ENCODE assay signal across 11 cellular contexts in the genomic region with DNA sequence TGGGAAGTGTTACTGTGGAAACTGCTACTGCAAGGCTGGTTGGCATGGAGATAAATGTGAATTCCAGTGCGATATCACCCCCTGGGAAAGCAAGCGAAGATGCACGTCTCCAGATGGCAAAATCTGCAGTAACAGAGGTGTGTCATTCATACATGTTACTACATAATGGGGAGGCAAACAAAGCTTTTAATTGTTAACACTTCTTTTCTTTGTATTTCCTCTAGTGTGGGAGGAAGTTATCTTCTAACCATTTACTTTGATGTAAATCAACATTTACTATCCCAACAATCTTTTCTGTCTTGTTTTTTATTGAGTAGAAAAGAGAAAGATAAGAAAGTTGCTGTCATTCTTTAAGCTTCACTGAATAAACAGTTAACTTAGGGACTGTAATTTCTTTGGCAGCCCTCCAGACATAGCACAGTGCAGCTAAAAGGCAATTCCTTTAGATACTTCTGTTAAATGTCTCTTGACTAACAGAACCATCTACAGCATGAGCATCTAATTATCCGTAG.
A peak's percentile ranks its signal among the peaks of the same experiment; 100 is the strongest.
DNase-seq lines count a peak whose midpoint lies in the region; ATAC-seq, FAIRE-seq and TF ChIP-seq lines count a peak whose summit lies in the region.
"Had no signal": no experiment of that assay in that cellular context is flagged by ENCODE, and none has a peak within 500 bp of the region (broad histone marks: within the 10 kb centered on the region; RNA-seq: fewer than 3 reads in every experiment).

No MANE protein-coding gene starts in this region.

- CTCF ChIA-PET in HepG2 (lab: Yijun Ruan, JAX; ENCODE audit: low intra/inter-chr PET ratio, low total read pairs) = no interaction called here

- H3K9ac ChIP-seq in HepG2 (ENCODE audit: insufficient read depth, low read depth, low read length) (no peak overlapping the region), adipocyte (ENCODE audit: low read length) (no peak overlapping the region)

- no peaks in the 10 kb centered on the region for H4K20me1 ChIP-seq in HepG2 (ENCODE audit: insufficient read depth, low read length)

- H3K4me3 ChIP-seq in HepG2 (replicated peaks in 1 of 3; ENCODE audit: insufficient read depth in 1 of 3, low read depth in 2 of 3, low read length in 3 of 3) (no peak overlapping the region), right lobe of liver (no peak overlapping the region), adipocyte (ENCODE audit: low read length) (no peak overlapping the region), vagina (no peak overlapping the region)

- no peak for ATAC-seq in HepG2
- no peak for ATAC-seq in right lobe of liver
- no peak for ATAC-seq in stimulated activated naive B cell treated with anti-CD40 and anti-IgM and Interleukin-4, amounts not matched to agents 10 μg/mL and 1 μg/mL and 100 μg/mL, for 72 hours (replicated peaks)
- no peak for ATAC-seq in HG02623 (IDR thresholded peaks at IDR 0.05; ENCODE audit: unreplicated experiment)
- ATAC-seq in GM19463 (IDR thresholded peaks at IDR 0.05; ENCODE audit: unreplicated experiment) = no peak

- intact Hi-C loops in HepG2 (cut with micrococcal nuclease; ENCODE audit: unreplicated experiment) (no loop called here), right lobe of liver (cut with DNase I) (no loop called here), vagina (cut with DNase I) (no loop called here)

- no peak overlapping the region for H3K4me3 Mint-ChIP-seq in stimulated activated naive B cell treated with anti-CD40 and anti-IgM and Interleukin-4, amounts not matched to agents 10 μg/mL and 1 μg/mL and 100 μg/mL, for 72 hours
- H3K4me3 Mint-ChIP-seq: central memory CD8-positive, alpha-beta T cell had no signal

- no peak for FAIRE-seq in HepG2 (lab: Jason Lieb, UNC)
- FAIRE-seq: RCC 7860 had no signal

- in situ Hi-C loops in HepG2 (cut with HindIII; ENCODE audit: extremely low pct_ligation_motif_present, low pct_unique_long_range_greater_than_20kb) = no loop called here

- H3K27me3 ChIP-seq in HepG2 (ENCODE audit: control insufficient read depth in 1 of 2, insufficient read depth in 2 of 2, low read length in 2 of 2) (no peaks in the 10 kb centered on the region), right lobe of liver (no peaks in the 10 kb centered on the region), adipocyte (replicated peaks; ENCODE audit: control insufficient read depth, insufficient read depth, low read length) (no peaks in the 10 kb centered on the region), vagina (no peaks in the 10 kb centered on the region)

- BruUV-seq in HepG2 (replicated peaks; lab: Mats Ljungman, UMichigan) = no TSS peak

- POLR2A ChIA-PET in HepG2 (lab: Yijun Ruan, JAX) = no interaction called here

- TF ChIP-seq EP300 in HepG2 (IDR thresholded peaks at IDR 0.05; ENCODE audit: low read depth in 2 of 2, low read length in 2 of 2) = peak in 1 of 2 experiments; percentile 33; a peak in 1 of 4 replicates
- no peak for TF ChIP-seq EP300 in HepG2 (CRISPR knock-in tag; IDR thresholded peaks at IDR 0.05; ENCODE audit: borderline replicate concordance)

- no peak overlapping the region for H3K27ac Mint-ChIP-seq in stimulated activated naive B cell treated with anti-CD40 and anti-IgM and Interleukin-4, amounts not matched to agents 10 μg/mL and 1 μg/mL and 100 μg/mL, for 72 hours

- H3K36me3 Mint-ChIP-seq in stimulated activated naive B cell treated with anti-CD40 and anti-IgM and Interleukin-4, amounts not matched to agents 10 μg/mL and 1 μg/mL and 100 μg/mL, for 72 hours = no peaks in the 10 kb centered on the region

- H3K27ac ChIP-seq in HepG2 (ENCODE audit: extremely low read length, insufficient read depth, low read length) (no peak overlapping the region), right lobe of liver (no peak overlapping the region), vagina (no peak overlapping the region)

- peaks cover 42% of the 10 kb centered on the region for H3K4me1 ChIP-seq in HepG2 (ENCODE audit: insufficient read depth, low read length)
- peaks cover 0 to 8% (median 3%) of the 10 kb centered on the region in 4 donors for H3K4me1 ChIP-seq in right lobe of liver
- peaks cover 33% of the 10 kb centered on the region for H3K4me1 ChIP-seq in adipocyte (ENCODE audit: control insufficient read depth, insufficient read depth, low read length)
- H3K4me1 ChIP-seq in vagina = no peaks in the 10 kb centered on the region

- WGBS in HepG2 (ENCODE audit: low lambda C conversion rate) = 10% methylated on average over 4 of the region's 4 CpGs
- 53% methylated on average over 4 of the region's 4 CpGs for WGBS in right lobe of liver (ENCODE audit: insufficient coverage, low coverage, low lambda C conversion rate, missing lambda C conversion rate)

- H2AFZ ChIP-seq in HepG2 (ENCODE audit: low read length) = no peak overlapping the region

- H3K4me2 ChIP-seq in HepG2 (ENCODE audit: low read depth, low read length) = no peak overlapping the region

- TF ChIP-seq POLR2A in HepG2 (IDR thresholded peaks at IDR 0.05; ENCODE audit: insufficient read depth in 1 of 2, low read depth in 2 of 2, low read length in 2 of 2) (no peak), right lobe of liver (IDR thresholded peaks at IDR 0.05) (no peak), vagina (IDR thresholded peaks at IDR 0.05) (no peak)

- no peaks in the 10 kb centered on the region for H3K9me3 ChIP-seq in HepG2 (ENCODE audit: low read length)
- H3K9me3 ChIP-seq in right lobe of liver = no peaks in the 10 kb centered on the region
- no peaks in the 10 kb centered on the region for H3K9me3 ChIP-seq in adipocyte (ENCODE audit: control insufficient read depth, low read length)
- H3K9me3 ChIP-seq in vagina = no peaks in the 10 kb centered on the region

- H3K4me1 Mint-ChIP-seq in stimulated activated naive B cell treated with anti-CD40 and anti-IgM and Interleukin-4, amounts not matched to agents 10 μg/mL and 1 μg/mL and 100 μg/mL, for 72 hours = no peaks in the 10 kb centered on the region
- H3K4me1 Mint-ChIP-seq: central memory CD8-positive, alpha-beta T cell had no signal

- no peaks in the 10 kb centered on the region for H3K79me2 ChIP-seq in HepG2 (ENCODE audit: insufficient read depth, low read length)

- H3K27me3 Mint-ChIP-seq in stimulated activated naive B cell treated with anti-CD40 and anti-IgM and Interleukin-4, amounts not matched to agents 10 μg/mL and 1 μg/mL and 100 μg/mL, for 72 hours = peaks cover 0 to 3% of the 10 kb centered on the region in 2 donors

- DNase-seq in HepG2 (ENCODE audit: low spot score) = peak; percentile 2
- DNase-seq in right lobe of liver = no peak
- DNase-seq in adipocyte (ENCODE audit: low read depth) = peak; percentile 83
- peak; percentile 10 for DNase-seq in hepatic stellate cell (ENCODE audit: low spot score)
- DNase-seq in vagina (ENCODE audit: extremely low spot score in 2 of 2) = no peak
- DNase-seq in stimulated activated naive B cell treated with anti-CD40 and anti-IgM and Interleukin-4, amounts not matched to agents 10 μg/mL and 1 μg/mL and 100 μg/mL, for 72 hours = no peak
- DNase-seq: activated T-cell treated with anti-CD3 and anti-CD28 coated beads, Interleukin-2, amount 50 U/mL, for 1 hour had no signal

- H3K9me3 Mint-ChIP-seq in stimulated activated naive B cell treated with anti-CD40 and anti-IgM and Interleukin-4, amounts not matched to agents 10 μg/mL and 1 μg/mL and 100 μg/mL, for 72 hours = no peaks in the 10 kb centered on the region
- H3K9me3 Mint-ChIP-seq: central memory CD8-positive, alpha-beta T cell had no signal

- TF ChIP-seq CTCF in HepG2 (CRISPR knock-in tag; IDR thresholded peaks at IDR 0.05) (no peak), right lobe of liver (IDR thresholded peaks at IDR 0.05) (no peak), vagina (IDR thresholded peaks at IDR 0.05) (no peak)

- H3K36me3 ChIP-seq in HepG2 (replicated peaks in 1 of 2; ENCODE audit: control insufficient read depth in 1 of 2, insufficient read depth in 2 of 2, low read length in 2 of 2) (no peaks in the 10 kb centered on the region), right lobe of liver (no peaks in the 10 kb centered on the region), adipocyte (ENCODE audit: control insufficient read depth, insufficient read depth, low read length, severe bottlenecking) (peaks cover 53% of the 10 kb centered on the region), vagina (no peaks in the 10 kb centered on the region)

- no peak for TF ChIP-seq RAD21 in HepG2 (CRISPR knock-in tag; IDR thresholded peaks at IDR 0.05)

TF ChIP-seq in HepG2, 621 proteins besides CTCF, POLR2A, EP300 and RAD21 (continues in another document):
- TF ChIP-seq, protein P1, sequence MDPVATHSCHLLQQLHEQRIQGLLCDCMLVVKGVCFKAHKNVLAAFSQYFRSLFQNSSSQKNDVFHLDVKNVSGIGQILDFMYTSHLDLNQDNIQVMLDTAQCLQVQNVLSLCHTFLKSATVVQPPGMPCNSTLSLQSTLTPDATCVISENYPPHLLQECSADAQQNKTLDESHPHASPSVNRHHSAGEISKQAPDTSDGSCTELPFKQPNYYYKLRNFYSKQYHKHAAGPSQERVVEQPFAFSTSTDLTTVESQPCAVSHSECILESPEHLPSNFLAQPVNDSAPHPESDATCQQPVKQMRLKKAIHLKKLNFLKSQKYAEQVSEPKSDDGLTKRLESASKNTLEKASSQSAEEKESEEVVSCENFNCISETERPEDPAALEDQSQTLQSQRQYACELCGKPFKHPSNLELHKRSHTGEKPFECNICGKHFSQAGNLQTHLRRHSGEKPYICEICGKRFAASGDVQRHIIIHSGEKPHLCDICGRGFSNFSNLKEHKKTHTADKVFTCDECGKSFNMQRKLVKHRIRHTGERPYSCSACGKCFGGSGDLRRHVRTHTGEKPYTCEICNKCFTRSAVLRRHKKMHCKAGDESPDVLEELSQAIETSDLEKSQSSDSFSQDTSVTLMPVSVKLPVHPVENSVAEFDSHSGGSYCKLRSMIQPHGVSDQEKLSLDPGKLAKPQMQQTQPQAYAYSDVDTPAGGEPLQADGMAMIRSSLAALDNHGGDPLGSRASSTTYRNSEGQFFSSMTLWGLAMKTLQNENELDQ (CRISPR knock-in tag; IDR thresholded peaks at IDR 0.05; ENCODE audit: borderline replicate concordance) = no peak
- TF ChIP-seq FOXP1 (IDR thresholded peaks at IDR 0.05) = no peak
- TF ChIP-seq FOXP1 (CRISPR knock-in tag; IDR thresholded peaks at IDR 0.05) = peak; percentile 74
- TF ChIP-seq RXRB (CRISPR knock-in tag; IDR thresholded peaks at IDR 0.05; ENCODE audit: borderline replicate concordance) = no peak
- no peak for TF ChIP-seq KAT8 (CRISPR knock-in tag; IDR thresholded peaks at IDR 0.05)
- peak; percentile 16; the same call in 1 of the 2 replicates for TF ChIP-seq ZNF652 (CRISPR knock-in tag; IDR thresholded peaks at IDR 0.05; ENCODE audit: borderline replicate concordance, low read depth)
- TF ChIP-seq FOSL1 (CRISPR knock-in tag; IDR thresholded peaks at IDR 0.05; ENCODE audit: borderline replicate concordance) = no peak

Comparison
In these comparisons a context has a peak if more than half of its experiments do, and no peak if none do; other contexts are left out.
1. DNase-seq: peak in HepG2 (single experiment), adipocyte (single experiment) and hepatic stellate cell (single experiment); none in right lobe of liver (0 of 3), vagina (0 of 2) and stimulated activated naive B cell treated with anti-CD40 and anti-IgM and Interleukin-4, amounts not matched to agents 10 μg/mL and 1 μg/mL and 100 μg/mL, for 72 hours (single experiment).